In genomic region chr4:2514193-2514592, GRCh38 we compare ENCODE assay signal across 8 cellular contexts. TPM values are rescaled to one million over a fixed set of nuclear protein-coding genes. Genes with fewer than 3 reads are reported as not detected.
DNase-seq lines count a peak whose midpoint lies in the region; ATAC-seq, FAIRE-seq and TF ChIP-seq lines count a peak whose summit lies in the region.
"Not testable (repeated sequence)": the region's sequence is repeated elsewhere in the genome, so short reads cannot be mapped to it uniquely, and the experiment has no call there.

No MANE protein-coding gene starts in this region.

- H3K4me1 ChIP-seq in K562 (replicated peaks in 1 of 2; ENCODE audit: control insufficient read depth in 2 of 2, insufficient read depth in 2 of 2, low read length in 2 of 2); kidney (ENCODE audit: control insufficient read depth in 1 of 2, insufficient read depth in 1 of 2, low read depth in 1 of 2, low read length in 2 of 2): not testable (repeated sequence)

- DNase-seq in Calu3; T-helper 17 cell; K562 (ENCODE audit: extremely low read depth in 1 of 4, low spot score in 3 of 4); central memory CD8-positive, alpha-beta T cell (ENCODE audit: low spot score in 2 of 2); effector memory CD8-positive, alpha-beta T cell; memory B cell (ENCODE audit: low spot score in 2 of 2): not testable (repeated sequence)
- peak; percentile 6 for DNase-seq in kidney

- intact Hi-C loops in Calu3 (cut with micrococcal nuclease; ENCODE audit: unreplicated experiment); K562 (cut with micrococcal nuclease); kidney (cut with DNase I): not testable (repeated sequence)

- H3K4me1 Mint-ChIP-seq in Calu3 (ENCODE audit: low read depth, unreplicated experiment); T-helper 17 cell: not testable (repeated sequence)
- H3K4me1 Mint-ChIP-seq in central memory CD8-positive, alpha-beta T cell = peaks cover 27% of the 10 kb centered on the region
- peaks cover 19 to 25% of the 10 kb centered on the region in 2 donors for H3K4me1 Mint-ChIP-seq in effector memory CD8-positive, alpha-beta T cell (ENCODE audit: low read depth in 2 of 2)
- H3K4me1 Mint-ChIP-seq in memory B cell = peaks cover 20% of the 10 kb centered on the region
- peaks cover 30% of the 10 kb centered on the region for H3K4me1 Mint-ChIP-seq in stimulated activated memory B cell treated with anti-CD40 and anti-IgM and Interleukin-4, amounts not matched to agents 10 μg/mL and 1 μg/mL and 100 μg/mL, for 72 hours

- not testable (repeated sequence) for TF ChIP-seq RAD21 in K562 (CRISPR knock-in tag; conservative IDR thresholded peaks at IDR 0.05 in 1 of 2, IDR thresholded peaks at IDR 0.05 in 1 of 2)

- not testable (repeated sequence) for H3K4me3 ChIP-seq in K562; kidney (ENCODE audit: low read length in 2 of 2)

- H3K36me3 ChIP-seq in K562 (ENCODE audit: control insufficient read depth, insufficient read depth, low read length) (peaks cover 65% of the 10 kb centered on the region), kidney (ENCODE audit: control insufficient read depth in 1 of 2, insufficient read depth in 2 of 2, low read length in 2 of 2) (peaks cover 29 to 36% of the 10 kb centered on the region in 2 donors)

- not testable (repeated sequence) for H3K9me1 ChIP-seq in K562 (ENCODE audit: control insufficient read depth, insufficient read depth, low read length)

- H3K36me3 Mint-ChIP-seq in Calu3 (ENCODE audit: insufficient read depth, unreplicated experiment) (peaks cover 16% of the 10 kb centered on the region), memory B cell (peaks cover 22% of the 10 kb centered on the region)
- not testable (repeated sequence) for H3K36me3 Mint-ChIP-seq in T-helper 17 cell (ENCODE audit: low read depth)
- peaks cover 35% of the 10 kb centered on the region for H3K36me3 Mint-ChIP-seq in central memory CD8-positive, alpha-beta T cell (ENCODE audit: insufficient read depth)
- peaks cover 66% of the 10 kb centered on the region for H3K36me3 Mint-ChIP-seq in effector memory CD8-positive, alpha-beta T cell (ENCODE audit: insufficient read depth)
- peaks cover 50% of the 10 kb centered on the region for H3K36me3 Mint-ChIP-seq in stimulated activated memory B cell treated with anti-CD40 and anti-IgM and Interleukin-4, amounts not matched to agents 10 μg/mL and 1 μg/mL and 100 μg/mL, for 72 hours

- POLR2A ChIA-PET in K562 (lab: Yijun Ruan, JAX) = not testable (repeated sequence)

- BruUV-seq in Calu3 (replicated peaks; lab: Mats Ljungman, UMichigan) = TSS peak; percentile 43
- not testable (repeated sequence) for BruUV-seq in K562 (replicated peaks; lab: Mats Ljungman, UMichigan)

- H3K9ac ChIP-seq in K562 (ENCODE audit: insufficient read depth in 1 of 2, low read depth in 2 of 2, low read length in 2 of 2); kidney (ENCODE audit: low read length in 2 of 2): not testable (repeated sequence)

- in situ Hi-C loops in K562 (cut with MboI) = not testable (repeated sequence)

- not testable (repeated sequence) for H3K27ac Mint-ChIP-seq in Calu3 (ENCODE audit: unreplicated experiment)
- H3K27ac Mint-ChIP-seq in T-helper 17 cell = peak overlapping the region; percentile 53
- H3K27ac Mint-ChIP-seq in central memory CD8-positive, alpha-beta T cell (ENCODE audit: low read depth) = peak overlapping the region; percentile 46
- peak overlapping the region; percentile 73 to 99 for H3K27ac Mint-ChIP-seq in effector memory CD8-positive, alpha-beta T cell
- peak overlapping the region; percentile 31 for H3K27ac Mint-ChIP-seq in memory B cell
- H3K27ac Mint-ChIP-seq in stimulated activated memory B cell treated with anti-CD40 and anti-IgM and Interleukin-4, amounts not matched to agents 10 μg/mL and 1 μg/mL and 100 μg/mL, for 72 hours = peak overlapping the region; percentile 82

- not testable (repeated sequence) for TF ChIP-seq EP300 in K562 (IDR thresholded peaks at IDR 0.05; ENCODE audit: low read length)

- not testable (repeated sequence) for TF ChIP-seq CTCF in Calu3 (IDR thresholded peaks at IDR 0.05; ENCODE audit: unreplicated experiment); K562 (IDR thresholded peaks at IDR 0.05 in 2 of 3, conservative IDR thresholded peaks at IDR 0.05 in 1 of 3; ENCODE audit: insufficient read depth in 2 of 3, low read depth in 1 of 3, low read length in 3 of 3); kidney (IDR thresholded peaks at IDR 0.05; ENCODE audit: borderline replicate concordance, extremely low read depth, insufficient read depth)

- 85% methylated on average over 6 of the region's 9 CpGs for WGBS in K562 (ENCODE audit: insufficient coverage, low coverage, missing lambda C conversion rate)

- not testable (repeated sequence) for H3K9me3 Mint-ChIP-seq in Calu3 (ENCODE audit: low read depth, unreplicated experiment); central memory CD8-positive, alpha-beta T cell; effector memory CD8-positive, alpha-beta T cell; memory B cell; stimulated activated memory B cell treated with anti-CD40 and anti-IgM and Interleukin-4, amounts not matched to agents 10 μg/mL and 1 μg/mL and 100 μg/mL, for 72 hours

- not testable (repeated sequence) for FAIRE-seq in K562 (lab: Jason Lieb, UNC); kidney (lab: Jason Lieb, UNC)

- CTCF ChIA-PET in Calu3 (lab: Charles Lee); K562 (lab: Yijun Ruan, JAX; ENCODE audit: low intra/inter-chr PET ratio): not testable (repeated sequence)

- not testable (repeated sequence) for ATAC-seq in T-helper 17 cell; K562; central memory CD8-positive, alpha-beta T cell (replicated peaks; ENCODE audit: extremely low read depth, poor library complexity, severe bottlenecking); effector memory CD8-positive, alpha-beta T cell (replicated peaks); memory B cell (ENCODE audit: low read depth); stimulated activated memory B cell treated with anti-CD40 and anti-IgM and Interleukin-4, amounts not matched to agents 10 μg/mL and 1 μg/mL and 100 μg/mL, for 72 hours

- not testable (repeated sequence) for H4K20me1 ChIP-seq in K562 (replicated peaks; ENCODE audit: control insufficient read depth, insufficient read depth, low read length)

- H3K27me3 Mint-ChIP-seq in Calu3 (ENCODE audit: unreplicated experiment); T-helper 17 cell; central memory CD8-positive, alpha-beta T cell; effector memory CD8-positive, alpha-beta T cell; memory B cell; stimulated activated memory B cell treated with anti-CD40 and anti-IgM and Interleukin-4, amounts not matched to agents 10 μg/mL and 1 μg/mL and 100 μg/mL, for 72 hours: not testable (repeated sequence)

- not testable (repeated sequence) for H3K27me3 ChIP-seq in K562 (ENCODE audit: control insufficient read depth in 2 of 2, insufficient read depth in 2 of 2, low read length in 2 of 2)

- not testable (repeated sequence) for H3K27ac ChIP-seq in K562 (ENCODE audit: extremely low read depth, low read depth, low read length); kidney (ENCODE audit: low read depth in 2 of 2, low read length in 2 of 2)

- H3K4me3 Mint-ChIP-seq in Calu3 (ENCODE audit: low read depth, unreplicated experiment); T-helper 17 cell; central memory CD8-positive, alpha-beta T cell; effector memory CD8-positive, alpha-beta T cell; memory B cell; stimulated activated memory B cell treated with anti-CD40 and anti-IgM and Interleukin-4, amounts not matched to agents 10 μg/mL and 1 μg/mL and 100 μg/mL, for 72 hours: not testable (repeated sequence)

- not testable (repeated sequence) for H3K79me2 ChIP-seq in K562 (ENCODE audit: control insufficient read depth, insufficient read depth, low read length)

- H3K9me3 ChIP-seq in T-helper 17 cell (ENCODE audit: control insufficient read depth, low read length, poor library complexity, severe bottlenecking); K562 (replicated peaks; ENCODE audit: control insufficient read depth, insufficient read depth, low read depth, low read length); kidney (ENCODE audit: control insufficient read depth in 1 of 2, low read length in 2 of 2): not testable (repeated sequence)

- H3K4me2 ChIP-seq in K562 (ENCODE audit: insufficient read depth, low read length) = not testable (repeated sequence)

- TF ChIP-seq POLR2A in K562 (conservative IDR thresholded peaks at IDR 0.05) = not testable (repeated sequence)

- H2AFZ ChIP-seq in K562 (ENCODE audit: low read depth, low read length) = not testable (repeated sequence)

RNA-seq across cellular contexts. Expression of gene FAM193A, which starts 22.3 kb away (rescaled TPM):
- total RNA-seq in Calu3 (2022) (20.0 and 22.2 TPM in 2 replicates), T-helper 17 cell (10 to 100 TPM; 34.8 to 39.8 TPM), K562 (2014; rRNA removed) (10.5 and 11.7 TPM in 2 replicates), K562 (2014; rRNA removed; fragmentation: Illumina TruSeq; extraction: Trizol) (8.5 and 9.2 TPM in 2 replicates), K562 (2015; rRNA removed; fragmentation: Illumina TruSeq; extraction: Trizol) (9.7 and 10.6 TPM in 2 replicates), K562 (2021) (23.8 and 24.6 TPM in 2 replicates), kidney (29.3 TPM)
- total RNA-seq in K562 (2011; cell fraction: chromatin; rRNA removed; ENCODE audit: low replicate concordance) = 72.1 and 83.0 TPM in 2 replicates
- total RNA-seq in K562 (2011; cell fraction: nucleolus; rRNA removed) = 38.9 and 45.9 TPM in 2 replicates
- 36.3 and 46.0 TPM in 2 replicates for total RNA-seq in K562 (2011; cell fraction: nucleoplasm; rRNA removed)
- polyA plus RNA-seq in K562 (2011; rRNA removed) (5.3 and 5.7 TPM in 2 replicates), K562 (2014; fragmentation: Illumina TruSeq; extraction: Trizol) (15.3 and 16.2 TPM in 2 replicates), K562 (2014; fragmentation: Nextera tagmentation; extraction: Ambion mirVana) (under 1 TPM; 0.46 to 0.55 TPM), K562 (2014; rRNA removed) (9.5 and 9.6 TPM in 2 replicates), kidney (ENCODE audit: insufficient read depth, low read depth, low replicate concordance) (6.3 TPM)
- polyA plus RNA-seq in K562 (2011; cell fraction: cytosol; rRNA removed) = 6.2 and 7.3 TPM in 2 replicates
- polyA plus RNA-seq in K562 (2011; cell fraction: nucleus; rRNA removed) = 15.6 and 25.6 TPM in 2 replicates
- 15.9 and 16.0 TPM in 2 replicates for polyA plus RNA-seq in K562 (2012)
- 13.8 and 14.6 TPM in 2 replicates for polyA minus RNA-seq in K562 (2011; rRNA and poly(A)+ RNA removed)
- 16.5 and 17.6 TPM in 2 replicates for polyA minus RNA-seq in K562 (2011; cell fraction: cytosol; rRNA and poly(A)+ RNA removed)
- 16.0 and 19.1 TPM in 2 replicates for polyA minus RNA-seq in K562 (2011; cell fraction: nucleus; rRNA and poly(A)+ RNA removed)

RNA-seq across cellular contexts. Expression of gene RNF4, which starts 45.3 kb away (rescaled TPM):
- total RNA-seq in Calu3 (2022) (45.6 and 55.6 TPM in 2 replicates), T-helper 17 cell (100 to 1,000 TPM; 102 to 117 TPM), K562 (2014; rRNA removed) (32.1 and 35.5 TPM in 2 replicates), K562 (2014; rRNA removed; fragmentation: Illumina TruSeq; extraction: Trizol) (38.0 and 40.9 TPM in 2 replicates), K562 (2015; rRNA removed; fragmentation: Illumina TruSeq; extraction: Trizol) (46.0 and 47.1 TPM in 2 replicates), K562 (2021) (43.5 and 49.1 TPM in 2 replicates), kidney (61.5 TPM)
- 223 and 256 TPM in 2 replicates for total RNA-seq in K562 (2011; cell fraction: chromatin; rRNA removed; ENCODE audit: low replicate concordance)
- total RNA-seq in K562 (2011; cell fraction: nucleolus; rRNA removed) = 134 and 146 TPM in 2 replicates
- 170 and 171 TPM in 2 replicates for total RNA-seq in K562 (2011; cell fraction: nucleoplasm; rRNA removed)
- polyA plus RNA-seq in K562 (2011; rRNA removed) (51.5 and 54.7 TPM in 2 replicates), K562 (2014; fragmentation: Illumina TruSeq; extraction: Trizol) (40.4 and 44.8 TPM in 2 replicates), K562 (2014; fragmentation: Nextera tagmentation; extraction: Ambion mirVana) (10 to 100 TPM; 19.2 to 59.3 TPM), K562 (2014; rRNA removed) (32.6 and 35.2 TPM in 2 replicates), kidney (ENCODE audit: insufficient read depth, low read depth, low replicate concordance) (24.2 TPM)
- 44.6 and 45.9 TPM in 2 replicates for polyA plus RNA-seq in K562 (2011; cell fraction: cytosol; rRNA removed)
- polyA plus RNA-seq in K562 (2011; cell fraction: nucleus; rRNA removed) = 74.6 and 75.8 TPM in 2 replicates
- polyA plus RNA-seq in K562 (2012) = 34.3 and 38.0 TPM in 2 replicates
- polyA minus RNA-seq in K562 (2011; rRNA and poly(A)+ RNA removed) = 56.5 and 61.8 TPM in 2 replicates
- polyA minus RNA-seq in K562 (2011; cell fraction: cytosol; rRNA and poly(A)+ RNA removed) = 35.3 and 43.3 TPM in 2 replicates
- polyA minus RNA-seq in K562 (2011; cell fraction: nucleus; rRNA and poly(A)+ RNA removed) = 68.3 and 94.6 TPM in 2 replicates
